ENCODE assay signal across 14 cellular contexts in genomic region chr17:13888043-13888442, GRCh38.
A peak's percentile ranks its signal among the peaks of the same experiment; 100 is the strongest.
DNase-seq lines count a peak whose midpoint lies in the region; ATAC-seq and TF ChIP-seq lines count a peak whose summit lies in the region.
"Had no signal": no experiment of that assay in that cellular context is flagged by ENCODE, and none has a peak within 500 bp of the region (broad histone marks: within the 10 kb centered on the region; RNA-seq: fewer than 3 reads in every experiment).

No MANE protein-coding gene starts in this region.

- H3K27me3 ChIP-seq in esophagus muscularis mucosa = no peaks in the 10 kb centered on the region

- ATAC-seq in activated T-cell treated with anti-CD3 and anti-CD28 coated beads, Interleukin-2, amount 50 U/mL, for 72 hours (replicated peaks in 1 of 2) = no peak
- ATAC-seq: GM23338; stimulated activated naive B cell treated with anti-CD40 and anti-IgM and Interleukin-4, amounts not matched to agents 10 μg/mL and 1 μg/mL and 100 μg/mL, for 72 hours; T-cell had no signal

- peak overlapping the region; percentile 86 for H3K27ac Mint-ChIP-seq in mesothelial cell of epicardium
- no peak overlapping the region for H3K27ac Mint-ChIP-seq in HFFc6
- no peak overlapping the region for H3K27ac Mint-ChIP-seq in activated T-cell treated with anti-CD3 and anti-CD28 coated beads, Interleukin-2, amount 50 U/mL, for 72 hours
- H3K27ac Mint-ChIP-seq: activated naive CD8-positive, alpha-beta T cell; GM23338; stimulated activated naive B cell treated with anti-CD40 and anti-IgM and Interleukin-4, amounts not matched to agents 10 μg/mL and 1 μg/mL and 100 μg/mL, for 72 hours; T-cell had no signal

- no peak overlapping the region for H3K4me3 ChIP-seq in esophagus muscularis mucosa
- H3K4me3 ChIP-seq: GM23338 had no signal

- peak overlapping the region; percentile 58 to 73 (median 66) for H3K27ac ChIP-seq in esophagus muscularis mucosa (replicated peaks in 1 of 4)
- H3K27ac ChIP-seq: HL-60 had no signal

- intact Hi-C loops in esophagus muscularis mucosa (cut with DNase I) = loop anchor here (10.0 kb wide), 1 partner anchor 177 kb away; the partner anchor contains the start of gene COX10

- no peak for TF ChIP-seq CTCF in esophagus muscularis mucosa (IDR thresholded peaks at IDR 0.05)
- TF ChIP-seq CTCF in mesothelial cell of epicardium (IDR thresholded peaks at IDR 0.05; ENCODE audit: unreplicated experiment) = no peak
- no peak for TF ChIP-seq CTCF in HFFc6 (IDR thresholded peaks at IDR 0.05)

- H3K9me3 ChIP-seq in esophagus muscularis mucosa = no peaks in the 10 kb centered on the region

- peak; percentile 2 for DNase-seq in CD1c-positive myeloid dendritic cell (ENCODE audit: extremely low spot score)
- peak; percentile 2 for DNase-seq in HT-29 (ENCODE audit: low spot score)
- no peak for DNase-seq in esophagus muscularis mucosa (ENCODE audit: extremely low spot score)
- DNase-seq in mesothelial cell of epicardium (ENCODE audit: low spot score in 2 of 2, unreplicated experiment in 2 of 2) = peak; percentile 52 to 56
- no peak for DNase-seq in HFFc6
- no peak for DNase-seq in activated gamma-delta T cell treated with Interleukin-2 at 50 U/mL for 16 hours
- no peak for DNase-seq in activated T-cell treated with anti-CD3 and anti-CD28 coated beads, Interleukin-2, amount 50 U/mL, for 72 hours
- DNase-seq in activated CD8-positive, alpha-beta memory T cell treated with anti-CD3 and anti-CD28 coated beads, Interleukin-2, amount 50 U/mL, for 48 hours = no peak
- DNase-seq: stimulated activated CD4-positive, alpha-beta T cell treated with anti-CD3 and anti-CD28 coated beads, Interleukin-2, amount 100 ng/mL, for 48 hours; stimulated activated naive B cell treated with anti-CD40 and anti-IgM and Interleukin-4, amounts not matched to agents 10 μg/mL and 1 μg/mL and 100 μg/mL, for 72 hours; T-cell had no signal

- H3K4me1 Mint-ChIP-seq in mesothelial cell of epicardium = peaks cover 18% of the 10 kb centered on the region
- peaks cover 20% of the 10 kb centered on the region for H3K4me1 Mint-ChIP-seq in HFFc6 (ENCODE audit: low read depth)
- H3K4me1 Mint-ChIP-seq in activated T-cell treated with anti-CD3 and anti-CD28 coated beads, Interleukin-2, amount 50 U/mL, for 72 hours (ENCODE audit: low read depth) = no peaks in the 10 kb centered on the region
- H3K4me1 Mint-ChIP-seq: GM23338; stimulated activated naive B cell treated with anti-CD40 and anti-IgM and Interleukin-4, amounts not matched to agents 10 μg/mL and 1 μg/mL and 100 μg/mL, for 72 hours; T-cell had no signal

- TF ChIP-seq POLR2A in esophagus muscularis mucosa (IDR thresholded peaks at IDR 0.05; ENCODE audit: low read depth) = no peak

- peaks cover 3% of the 10 kb centered on the region for H3K36me3 Mint-ChIP-seq in mesothelial cell of epicardium
- H3K36me3 Mint-ChIP-seq in HFFc6 (ENCODE audit: low read depth) = no peaks in the 10 kb centered on the region
- no peaks in the 10 kb centered on the region for H3K36me3 Mint-ChIP-seq in activated T-cell treated with anti-CD3 and anti-CD28 coated beads, Interleukin-2, amount 50 U/mL, for 72 hours (ENCODE audit: insufficient read depth in 2 of 2)
- H3K36me3 Mint-ChIP-seq: activated naive CD8-positive, alpha-beta T cell; stimulated activated naive B cell treated with anti-CD40 and anti-IgM and Interleukin-4, amounts not matched to agents 10 μg/mL and 1 μg/mL and 100 μg/mL, for 72 hours had no signal

- H3K27me3 Mint-ChIP-seq in mesothelial cell of epicardium (ENCODE audit: low read depth) = no peaks in the 10 kb centered on the region
- H3K27me3 Mint-ChIP-seq in HFFc6 (ENCODE audit: insufficient read depth) = peaks cover 2% of the 10 kb centered on the region; the same call in 1 of the 2 replicates
- no peaks in the 10 kb centered on the region for H3K27me3 Mint-ChIP-seq in activated T-cell treated with anti-CD3 and anti-CD28 coated beads, Interleukin-2, amount 50 U/mL, for 72 hours (ENCODE audit: low read depth)
- H3K27me3 Mint-ChIP-seq: activated naive CD8-positive, alpha-beta T cell; stimulated activated naive B cell treated with anti-CD40 and anti-IgM and Interleukin-4, amounts not matched to agents 10 μg/mL and 1 μg/mL and 100 μg/mL, for 72 hours; T-cell had no signal

- peaks cover 3 to 57% (median 43%) of the 10 kb centered on the region in 4 donors for H3K4me1 ChIP-seq in esophagus muscularis mucosa

- H3K36me3 ChIP-seq in esophagus muscularis mucosa = no peaks in the 10 kb centered on the region

- H3K4me3 Mint-ChIP-seq in mesothelial cell of epicardium (no peak overlapping the region), HFFc6 (no peak overlapping the region)
- no peak overlapping the region for H3K4me3 Mint-ChIP-seq in activated T-cell treated with anti-CD3 and anti-CD28 coated beads, Interleukin-2, amount 50 U/mL, for 72 hours
- H3K4me3 Mint-ChIP-seq: activated naive CD8-positive, alpha-beta T cell; GM23338; stimulated activated naive B cell treated with anti-CD40 and anti-IgM and Interleukin-4, amounts not matched to agents 10 μg/mL and 1 μg/mL and 100 μg/mL, for 72 hours; T-cell had no signal

- 46% methylated on average over 2 of the region's 2 CpGs for WGBS in esophagus muscularis mucosa

- H3K9me3 Mint-ChIP-seq in mesothelial cell of epicardium (peaks cover 8% of the 10 kb centered on the region), HFFc6 (no peaks in the 10 kb centered on the region)
- no peaks in the 10 kb centered on the region for H3K9me3 Mint-ChIP-seq in activated T-cell treated with anti-CD3 and anti-CD28 coated beads, Interleukin-2, amount 50 U/mL, for 72 hours
- H3K9me3 Mint-ChIP-seq: stimulated activated naive B cell treated with anti-CD40 and anti-IgM and Interleukin-4, amounts not matched to agents 10 μg/mL and 1 μg/mL and 100 μg/mL, for 72 hours had no signal

- TF ChIP-seq EP300 in esophagus muscularis mucosa (IDR thresholded peaks at IDR 0.05) = no peak

Comparison
In these comparisons a context has a peak if more than half of its experiments do, and no peak if none do; other contexts are left out.
1. DNase-seq: peak in CD1c-positive myeloid dendritic cell (single experiment), HT-29 (single experiment) and mesothelial cell of epicardium (2 of 2); none in esophagus muscularis mucosa (single experiment), HFFc6 (single experiment), activated gamma-delta T cell treated with Interleukin-2 at 50 U/mL for 16 hours (single experiment), activated T-cell treated with anti-CD3 and anti-CD28 coated beads, Interleukin-2, amount 50 U/mL, for 72 hours (0 of 2) and activated CD8-positive, alpha-beta memory T cell treated with anti-CD3 and anti-CD28 coated beads, Interleukin-2, amount 50 U/mL, for 48 hours (single experiment).